In the genomic region with DNA sequence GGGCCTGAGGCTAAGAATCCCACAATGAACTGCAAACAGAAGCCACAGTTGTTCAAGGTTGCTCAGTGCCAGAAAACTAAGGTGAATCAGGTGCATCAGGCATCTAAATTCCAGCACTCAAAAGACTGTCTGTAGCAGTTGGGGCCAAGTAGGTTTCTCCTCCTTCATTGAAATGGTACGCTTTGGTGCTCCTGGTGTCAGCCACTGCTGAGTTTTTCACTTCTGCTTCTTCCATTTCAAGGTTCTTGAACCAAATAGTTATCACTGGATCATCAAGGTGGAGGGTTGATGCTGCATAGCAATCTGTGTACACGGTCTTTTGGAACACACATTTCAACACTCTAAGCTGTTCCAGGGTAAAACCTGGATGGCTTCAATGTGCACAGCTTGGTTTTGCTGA, we compare ENCODE assay signal across 1 cellular context.
TF ChIP-seq lines count a peak whose summit lies in the region.

No MANE protein-coding gene starts in this region.

TF ChIP-seq in WTC11, 78 proteins besides CTCF, POLR2A, EP300 and RAD21 (continued from another document):
- TF ChIP-seq, protein P1, sequence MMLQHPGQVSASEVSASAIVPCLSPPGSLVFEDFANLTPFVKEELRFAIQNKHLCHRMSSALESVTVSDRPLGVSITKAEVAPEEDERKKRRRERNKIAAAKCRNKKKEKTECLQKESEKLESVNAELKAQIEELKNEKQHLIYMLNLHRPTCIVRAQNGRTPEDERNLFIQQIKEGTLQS (CRISPR knock-in tag; conservative IDR thresholded peaks at IDR 0.05) = no peak
- TF ChIP-seq ZBTB21 (CRISPR knock-in tag; IDR thresholded peaks at IDR 0.05; ENCODE audit: borderline replicate concordance) (no peak), ERG (CRISPR knock-in tag; IDR thresholded peaks at IDR 0.05) (no peak)
